8 cellular contexts compared by ENCODE assay signal in genomic region chr12:57771873-57772428, GRCh38. TPM values are rescaled to one million over a fixed set of nuclear protein-coding genes. Genes with fewer than 3 reads are reported as not detected.
DNase-seq lines count a peak whose midpoint lies in the region; ATAC-seq and TF ChIP-seq lines count a peak whose summit lies in the region.

TSS of gene METTL1 (minus strand) at chr12:57772105. CDS start at chr12:57772083, 22 bp downstream.

- H3K4me3 ChIP-seq in BLaER1 (peak within 1 kb of the TSS; percentile 84), liver (ENCODE audit: low read depth in 1 of 3, low read length in 3 of 3) (peak within 1 kb of the TSS; percentile 58 to 99 (median 63))

- WGBS in liver: under 1% methylated on average over 28 of the region's 28 CpGs

- H4K20me1 ChIP-seq in BLaER1: peaks cover 19% of the 10 kb centered on the region

- TF ChIP-seq CTCF in liver (IDR thresholded peaks at IDR 0.05; ENCODE audit: low read depth, low read length, missing input control): no peak

- DNase-seq in NCI-H526 treated with DMSO at 0.1 percent for 48 hours (lab: John Stamatoyannopoulos, UW) (peak; percentile 91), dermis microvascular lymphatic vessel endothelial cell (ENCODE audit: low read depth in 2 of 2) (peak; percentile 93 to 98)
- DNase-seq in activated CD4-positive, alpha-beta T cell treated with anti-CD3 and anti-CD28 coated beads, Interleukin-2, amount 50 U/mL, for 4 hours: peak; percentile 92 to 93
- DNase-seq in stimulated activated CD4-positive, alpha-beta T cell treated with anti-CD3 and anti-CD28 coated beads, Interleukin-4, amount 100 ng/mL, for 24 hours: peak; percentile 95

- H3K4me2 ChIP-seq in BLaER1: peak within 1 kb of the TSS; percentile 91

- no peaks in the 10 kb centered on the region for H3K9me3 ChIP-seq in BLaER1
- H3K9me3 ChIP-seq in liver (ENCODE audit: control insufficient read depth in 4 of 4, low read length in 3 of 4): no peaks in the 10 kb centered on the region

- H3K36me3 ChIP-seq in BLaER1 (peaks cover 32% of the 10 kb centered on the region), liver (ENCODE audit: control insufficient read depth in 4 of 4, insufficient read depth in 3 of 4, low read depth in 1 of 4, low read length in 3 of 4) (peaks cover 10 to 19% (median 14%) of the 10 kb centered on the region in 4 donors)

- peak within 1 kb of the TSS; percentile 93 for H3K27ac ChIP-seq in BLaER1
- peak within 1 kb of the TSS; percentile 77 to 99 for H3K27ac ChIP-seq in liver (ENCODE audit: low read depth in 1 of 2, low read length in 2 of 2)

- H3K4me1 ChIP-seq in BLaER1: peaks cover 24% of the 10 kb centered on the region
- peaks cover 5 to 14% (median 12%) of the 10 kb centered on the region in 4 donors for H3K4me1 ChIP-seq in liver (ENCODE audit: control insufficient read depth in 4 of 4, insufficient read depth in 4 of 4, low read length in 3 of 4)

- peak within 1 kb of the TSS; percentile 89 for H3K9ac ChIP-seq in BLaER1
- H3K9ac ChIP-seq in liver (ENCODE audit: low read depth in 1 of 2, low read length in 2 of 2): peak within 1 kb of the TSS; percentile 63 to 86

- TF ChIP-seq RAD21 in liver (IDR thresholded peaks at IDR 0.05): peak; percentile 9 to 17

- ATAC-seq in GM19324 (IDR thresholded peaks at IDR 0.05; ENCODE audit: low FRiP score, unreplicated experiment): peak; percentile 82
- ATAC-seq in HG03469 (IDR thresholded peaks at IDR 0.05; ENCODE audit: unreplicated experiment): peak; percentile 52

- H3K27me3 ChIP-seq in BLaER1: peaks cover 20% of the 10 kb centered on the region
- H3K27me3 ChIP-seq in liver (ENCODE audit: control insufficient read depth in 4 of 4, insufficient read depth in 4 of 4, low read length in 3 of 4): peaks cover 0 to 3% (median 0%) of the 10 kb centered on the region in 4 donors

TF ChIP-seq in liver, 16 proteins besides CTCF, POLR2A, EP300 and RAD21:
- TF ChIP-seq GABPA (IDR thresholded peaks at IDR 0.05 in 1 of 2, conservative IDR thresholded peaks at IDR 0.05 in 1 of 2): peak in 1 of 2 donors; percentile 58
- peak; percentile 70 for TF ChIP-seq REST (IDR thresholded peaks at IDR 0.05)
- no peak for TF ChIP-seq HNF4G (IDR thresholded peaks at IDR 0.05)
- peak; percentile 100 for TF ChIP-seq MAX (IDR thresholded peaks at IDR 0.05)
- peak; percentile 47 to 54 for TF ChIP-seq RXRA (IDR thresholded peaks at IDR 0.05)
- peak; percentile 50 for TF ChIP-seq NR2F2 (IDR thresholded peaks at IDR 0.05)
- peak; percentile 71 for TF ChIP-seq SP1 (IDR thresholded peaks at IDR 0.05)
- peak; percentile 30 to 33 for TF ChIP-seq HNF4A (conservative IDR thresholded peaks at IDR 0.05)
- TF ChIP-seq ATF3 (IDR thresholded peaks at IDR 0.05): peak; percentile 74
- TF ChIP-seq TAF1 (conservative IDR thresholded peaks at IDR 0.05): peak; percentile 44
- TF ChIP-seq JUND (IDR thresholded peaks at IDR 0.05): peak; percentile 78 to 87
- no peak for TF ChIP-seq FOXA1 (IDR thresholded peaks at IDR 0.05)
- TF ChIP-seq EGR1 (IDR thresholded peaks at IDR 0.05; ENCODE audit: low read depth in 2 of 2): peak in 1 of 2 donors; percentile 84
- peak; percentile 92 for TF ChIP-seq ZBTB33 (IDR thresholded peaks at IDR 0.05)
- no peak for TF ChIP-seq FOXA2 (IDR thresholded peaks at IDR 0.05)
- TF ChIP-seq YY1 (IDR thresholded peaks at IDR 0.05): peak; percentile 97

RNA-seq across cellular contexts. Expression of gene METTL1, which starts in this region (rescaled TPM):
- total RNA-seq in dermis microvascular lymphatic vessel endothelial cell: 2.4 and 4.0 TPM in 2 replicates
- total RNA-seq in liver: 1 to 10 TPM; 2.8 to 3.8 TPM
- 10 to 100 TPM; 10.3 to 11.2 TPM for polyA plus RNA-seq in liver

Comparison
In these comparisons a context has a peak if more than half of its experiments do, and no peak if none do; other contexts are left out.
1. Peak in every context shown above with its lines: DNase-seq, ATAC-seq, H3K4me3 ChIP-seq and H3K27ac ChIP-seq.